Comparison of ENCODE assay signal across 30 cellular contexts in genomic region chr4:136316961-136317360, GRCh38.
"Had no signal": no experiment of that assay in that cellular context is flagged by ENCODE, and none has a peak within 500 bp of the region (broad histone marks: within the 10 kb centered on the region; RNA-seq: fewer than 3 reads in every experiment).

No MANE protein-coding gene starts in this region.

- ATAC-seq: left colon; left lung; lower lobe of right lung; natural killer cell; pancreas; right cardiac atrium; stimulated activated effector memory CD8-positive, alpha-beta T cell treated with anti-CD3 and anti-CD28 coated beads, Interleukin-12 subunit alpha, Interleukin-12 subunit beta, amount 100 ng/mL, for 72 hours; upper lobe of right lung had no signal

- H3K27me3 ChIP-seq: left lung, pancreas, sigmoid colon, spleen, suprapubic skin, tibial artery, upper lobe of right lung had no signal

- H3K36me3 ChIP-seq: left lung, lower lobe of right lung, pancreas, prostate gland, sigmoid colon, spleen, suprapubic skin, thoracic aorta, tibial artery, upper lobe of right lung had no signal

- H3K4me3 ChIP-seq: left lung, lower lobe of right lung, pancreas, prostate gland, sigmoid colon, spleen, suprapubic skin, thoracic aorta, tibial artery, upper lobe of right lung had no signal

- DNase-seq: hippocampal formation; immature natural killer cell; kidney; left colon; left lung; lower lobe of right lung; mammary epithelial cell; mesenchymal stem cell; naive B cell; natural killer cell; nephron progenitor cell; nucleus accumbens; pancreas; posterior cingulate gyrus; retina; right cardiac atrium; sigmoid colon; small intestine; spleen; stimulated activated CD4-positive, alpha-beta T cell treated with anti-CD3 and anti-CD28 coated beads, Interleukin-4, amount 100 ng/mL, for 24 hours; stimulated activated naive CD4-positive, alpha-beta T cell; tibial artery; trophoblast cell; upper lobe of right lung had no signal

- H3K27ac ChIP-seq: left lung, lower lobe of right lung, pancreas, prostate gland, sigmoid colon, spleen, suprapubic skin, thoracic aorta, tibial artery, upper lobe of right lung had no signal

- H3K9me3 ChIP-seq: lower lobe of right lung, pancreas, prostate gland, sigmoid colon, spleen, suprapubic skin, thoracic aorta, tibial artery, upper lobe of right lung had no signal

- FAIRE-seq: islet of Langerhans, kidney, pancreas, small intestine, urothelium cell line had no signal

- H3K4me1 ChIP-seq: left lung, lower lobe of right lung, pancreas, prostate gland, sigmoid colon, spleen, suprapubic skin, tibial artery, upper lobe of right lung had no signal
